In the genomic region with DNA sequence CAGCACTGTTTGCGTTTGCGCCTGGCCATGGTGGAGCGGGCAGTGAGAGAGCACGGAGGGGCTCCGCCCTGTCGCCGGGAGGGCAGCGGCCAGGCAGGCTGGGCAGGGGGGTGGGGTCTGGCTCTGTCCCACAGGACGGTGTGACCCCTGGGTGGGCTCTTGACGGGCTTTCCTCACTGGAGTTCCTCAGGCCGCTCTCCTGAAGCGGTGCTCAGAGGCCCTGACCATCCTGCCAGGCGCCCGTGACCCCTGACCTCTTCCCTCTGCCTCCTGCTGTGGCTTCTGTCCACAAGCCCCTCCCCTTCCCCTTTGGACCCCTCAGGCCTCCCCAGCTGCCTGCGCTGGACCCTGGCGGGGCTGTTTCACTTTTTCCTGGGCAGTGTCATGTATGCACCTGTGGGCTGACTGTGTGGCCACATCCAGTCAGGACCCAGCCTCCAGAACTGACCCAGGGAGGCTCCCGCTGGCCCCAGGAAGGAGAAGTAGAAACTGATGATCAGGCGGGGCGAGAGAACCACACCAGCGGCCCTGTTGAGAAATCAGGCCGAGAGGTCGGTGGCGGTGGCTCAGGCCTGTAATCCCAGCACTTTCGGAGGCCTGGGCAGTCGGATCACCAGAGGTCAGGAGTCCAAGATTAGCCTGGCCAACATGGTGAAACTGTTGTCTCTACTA, we compare ENCODE assay signal across 8 cellular contexts. TPM values are rescaled to one million over a fixed set of nuclear protein-coding genes. Genes with fewer than 3 reads are reported as not detected.
A peak's percentile ranks its signal among the peaks of the same experiment; 100 is the strongest.
DNase-seq lines count a peak whose midpoint lies in the region; ATAC-seq and TF ChIP-seq lines count a peak whose summit lies in the region.

No MANE protein-coding gene starts in this region.

- TF ChIP-seq POLR2A in gastroesophageal sphincter (IDR thresholded peaks at IDR 0.05): no peak
- no peak for TF ChIP-seq POLR2A in prostate gland (IDR thresholded peaks at IDR 0.05)

- TF ChIP-seq CTCF in gastroesophageal sphincter (IDR thresholded peaks at IDR 0.05) (no peak), prostate gland (IDR thresholded peaks at IDR 0.05) (no peak)

- peak overlapping the region; percentile 34 for H3K27ac Mint-ChIP-seq in T-helper 17 cell

- no peaks in the 10 kb centered on the region for H3K27me3 Mint-ChIP-seq in T-helper 17 cell

- H3K4me1 Mint-ChIP-seq in T-helper 17 cell: peaks cover 19% of the 10 kb centered on the region

- peaks cover 8% of the 10 kb centered on the region for H3K36me3 ChIP-seq in H7 (replicated peaks; ENCODE audit: control insufficient read depth, insufficient read depth, low read length)
- peaks cover 0 to 52% of the 10 kb centered on the region in 2 donors for H3K36me3 ChIP-seq in gastroesophageal sphincter
- H3K36me3 ChIP-seq in prostate gland: peaks cover 0 to 31% of the 10 kb centered on the region in 2 donors

- no peaks in the 10 kb centered on the region for H3K36me3 Mint-ChIP-seq in T-helper 17 cell (ENCODE audit: low read depth)

- peak overlapping the region; percentile 89 for H3K4me3 Mint-ChIP-seq in T-helper 17 cell

- H3K27ac ChIP-seq in gastroesophageal sphincter: peak overlapping the region; percentile 2 to 95 (median 88)
- peak overlapping the region; percentile 89 to 91 for H3K27ac ChIP-seq in prostate gland

- no peak for TF ChIP-seq EP300 in gastroesophageal sphincter (IDR thresholded peaks at IDR 0.05)

- H3K4me1 ChIP-seq in gastroesophageal sphincter: peaks cover 0 to 41% (median 23%) of the 10 kb centered on the region in 3 donors
- no peaks in the 10 kb centered on the region for H3K4me1 ChIP-seq in prostate gland (replicated peaks)

- ATAC-seq in T-helper 17 cell (no peak), gastroesophageal sphincter (peak; percentile 29), HG02610 (IDR thresholded peaks at IDR 0.05; ENCODE audit: unreplicated experiment) (no peak)

- H3K9me3 ChIP-seq in T-helper 17 cell (ENCODE audit: control insufficient read depth, low read length, poor library complexity, severe bottlenecking) (no peaks in the 10 kb centered on the region), gastroesophageal sphincter (no peaks in the 10 kb centered on the region), prostate gland (no peaks in the 10 kb centered on the region)

- DNase-seq in H7 (peak; percentile 84), T-helper 17 cell (no peak), prostate gland (ENCODE audit: low spot score) (no peak), NCI-H146 treated with DMSO at 0.1 percent for 48 hours (lab: John Stamatoyannopoulos, UW; ENCODE audit: unreplicated experiment) (no peak), DMS53 (lab: John Stamatoyannopoulos, UW) (no peak)
- DNase-seq in stimulated activated CD4-positive, alpha-beta T cell treated with anti-CD3 and anti-CD28 coated beads, Interleukin-4, amount 100 ng/mL, for 1 hour: no peak

- intact Hi-C loops in prostate gland (cut with DNase I): loop anchor here (5.0 to 10.0 kb wide), 2 partner anchors 139 to 301 kb away; no protein-coding TSS in a partner anchor

- 63% methylated on average over 2 of the region's 25 CpGs; no CpG with 5 or more reads in 1 of the 2 donors for WGBS in gastroesophageal sphincter (ENCODE audit: low coverage in 1 of 2), 2 donors
- 33% methylated on average over 25 of the region's 25 CpGs for WGBS in prostate gland

- H3K4me3 ChIP-seq in H7 (ENCODE audit: insufficient read depth, low read depth, low read length) (peak overlapping the region; percentile 90), gastroesophageal sphincter (peak overlapping the region; percentile 66 to 88), prostate gland (peak overlapping the region; percentile 92 to 100)

- H3K27me3 ChIP-seq in H7 (ENCODE audit: control insufficient read depth, insufficient read depth, low read length) (peaks cover 3% of the 10 kb centered on the region), gastroesophageal sphincter (no peaks in the 10 kb centered on the region), prostate gland (replicated peaks; ENCODE audit: insufficient read depth) (no peaks in the 10 kb centered on the region)

RNA-seq across cellular contexts. Expression of gene OGFR, which starts 1.2 kb away (rescaled TPM):
- total RNA-seq in H7 (2014; rRNA removed; shearing (Covaris generic)): 50.1 and 57.1 TPM in 2 replicates
- total RNA-seq in T-helper 17 cell: 10 to 100 TPM; 39.4 to 41.3 TPM
- 10 to 100 TPM; 55.1 to 61.0 (median 58.9) TPM for total RNA-seq in gastroesophageal sphincter
- total RNA-seq in prostate gland: 10 to 100 TPM; 60.2 to 76.9 TPM

RNA-seq across cellular contexts. Expression of gene MRGBP, which starts 9.6 kb away (rescaled TPM):
- 28.3 and 28.5 TPM in 2 replicates for total RNA-seq in H7 (2014; rRNA removed; shearing (Covaris generic))
- total RNA-seq in T-helper 17 cell (1 to 10 TPM; 6.5 to 6.8 TPM), gastroesophageal sphincter (10 to 100 TPM in 3 of 4 donors, 1 to 10 TPM in 1; 9.3 to 15.6 (median 14.5) TPM), prostate gland (10 to 100 TPM in 1 of 2 donors, 1 to 10 TPM in 1; 8.3 to 24.1 TPM)

RNA-seq across cellular contexts. Expression of gene COL9A3, which starts 11.0 kb away (rescaled TPM):
- total RNA-seq in H7 (2014; rRNA removed; shearing (Covaris generic)): 131 and 139 TPM in 2 replicates
- total RNA-seq in T-helper 17 cell (not detected), gastroesophageal sphincter (10 to 100 TPM in 2 of 4 donors, 1 to 10 TPM in 2; 8.8 to 29.9 (median 14.3) TPM), prostate gland (1 to 10 TPM; 5.8 to 6.5 TPM)

RNA-seq across cellular contexts. Expression of gene TCFL5, which starts 55.8 kb away (rescaled TPM):
- total RNA-seq in H7 (2014; rRNA removed; shearing (Covaris generic)): 25.7 and 36.8 TPM in 2 replicates
- total RNA-seq in T-helper 17 cell: 1 to 10 TPM; 4.4 to 5.0 TPM
- 10 to 100 TPM; 12.0 to 28.9 (median 13.8) TPM for total RNA-seq in gastroesophageal sphincter
- 10 to 100 TPM in 1 of 2 donors, 1 to 10 TPM in 1; 7.1 to 24.8 TPM for total RNA-seq in prostate gland

Comparison
In these comparisons a context has a peak if more than half of its experiments do, and no peak if none do; other contexts are left out.
1. RNA of gene COL9A3, which starts 11.0 kb away (total RNA-seq): 131 to 139 TPM in H7, 8.8 to 29.9 TPM in gastroesophageal sphincter and 5.8 to 6.5 TPM in prostate gland; not detected in T-helper 17 cell; every median in the first group is over 4 times any median in the second.
2. Peak in every context shown above with its lines, with median percentiles within 50 percentile points of each other: H3K4me3 ChIP-seq.